In the genomic region with DNA sequence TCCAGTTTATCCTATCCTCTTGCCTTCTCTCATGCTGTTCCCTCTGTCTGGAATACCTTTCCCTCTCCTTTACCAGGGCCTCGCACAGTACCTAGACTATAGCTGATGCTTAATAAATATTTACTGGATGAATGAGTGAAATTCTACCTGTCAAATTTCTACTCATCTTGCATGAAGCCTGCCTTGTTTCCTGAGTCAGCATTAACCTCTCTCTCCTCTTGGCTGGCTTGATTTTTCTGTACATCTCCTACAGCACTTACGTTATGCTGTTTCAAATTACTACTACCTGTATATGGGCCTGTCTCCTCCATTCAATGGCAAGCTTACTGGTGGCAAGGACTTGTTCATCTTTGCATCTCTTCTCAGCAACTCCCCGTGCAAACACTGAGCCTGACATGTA, we compare ENCODE assay signal across 8 cellular contexts.
"Had no signal": no experiment of that assay in that cellular context is flagged by ENCODE, and none has a peak within 500 bp of the region (broad histone marks: within the 10 kb centered on the region; RNA-seq: fewer than 3 reads in every experiment).

No MANE protein-coding gene starts in this region.

- ATAC-seq: GM23338 had no signal

- H3K27ac Mint-ChIP-seq: GM23338, H9, IgD-negative memory B cell had no signal

- H3K4me2 ChIP-seq: GM23338 had no signal

- H3K27ac ChIP-seq: HL-60 had no signal

- H3K4me3 ChIP-seq: GM23338 had no signal

- H3K4me3 Mint-ChIP-seq: GM23338, H9, IgD-negative memory B cell had no signal

- H3K4me1 Mint-ChIP-seq: GM23338, IgD-negative memory B cell had no signal

- H2AFZ ChIP-seq: GM23338 had no signal

- FAIRE-seq: H1, H54 had no signal

- H3K9me3 Mint-ChIP-seq: GM23338, H9, IgD-negative memory B cell had no signal

- DNase-seq: H9, HCEC 1CT, KG1 had no signal

- H3K36me3 Mint-ChIP-seq: IgD-negative memory B cell had no signal
